Comparison of ENCODE assay signal across 8 cellular contexts in genomic region chr2:206442516-206442853, GRCh38. TPM values are rescaled to one million over a fixed set of nuclear protein-coding genes. Genes with fewer than 3 reads are reported as not detected.
DNase-seq lines count a peak whose midpoint lies in the region; ATAC-seq and TF ChIP-seq lines count a peak whose summit lies in the region.

No MANE protein-coding gene starts in this region.

- TF ChIP-seq CTCF in heart left ventricle (IDR thresholded peaks at IDR 0.05) (no peak), lower lobe of right lung (IDR thresholded peaks at IDR 0.05) (no peak), vagina (IDR thresholded peaks at IDR 0.05) (no peak)

- no peaks in the 10 kb centered on the region for H3K9me3 ChIP-seq in heart left ventricle
- H3K9me3 ChIP-seq in lower lobe of right lung = no peaks in the 10 kb centered on the region
- H3K9me3 ChIP-seq in vagina = no peaks in the 10 kb centered on the region

- no peak overlapping the region for H3K27ac Mint-ChIP-seq in activated T-helper 17 cell treated with anti-CD3 and anti-CD28 coated beads, Interleukin-2, amount 50 U/mL, for 72 hours

- WGBS in heart left ventricle, 4 donors = 11 to 15% (median 13%) methylated on average over 8 to 10 of the region's 10 CpGs

- H3K36me3 Mint-ChIP-seq in activated T-helper 17 cell treated with anti-CD3 and anti-CD28 coated beads, Interleukin-2, amount 50 U/mL, for 72 hours (ENCODE audit: low read depth) = no peaks in the 10 kb centered on the region

- intact Hi-C loops in heart left ventricle (cut with DNase I) (loop anchor here in 5 of 10 donors (2.0 to 10.0 kb wide), 6 partner anchors 72 to 280 kb away; no protein-coding TSS in a partner anchor), left cardiac atrium (cut with DNase I) (loop anchor here in 1 of 2 donors (5.0 to 10.0 kb wide), 2 partner anchors 115 to 278 kb away; no protein-coding TSS in a partner anchor), lower lobe of right lung (cut with DNase I) (no loop called here), vagina (cut with DNase I) (no loop called here)

- H3K4me1 ChIP-seq in heart left ventricle (peaks cover 0 to 34% (median 7%) of the 10 kb centered on the region in 12 donors), lower lobe of right lung (peaks cover 13% of the 10 kb centered on the region), vagina (peaks cover 8% of the 10 kb centered on the region)

- peak overlapping the region; percentile 77 for H3K4me3 Mint-ChIP-seq in activated T-helper 17 cell treated with anti-CD3 and anti-CD28 coated beads, Interleukin-2, amount 50 U/mL, for 72 hours

- peak overlapping the region in 11 of 12 donors; percentile 43 to 90 (median 67) for H3K4me3 ChIP-seq in heart left ventricle
- H3K4me3 ChIP-seq in lower lobe of right lung = peak overlapping the region; percentile 29
- peak overlapping the region; percentile 48 to 72 for H3K4me3 ChIP-seq in vagina

- H3K27ac ChIP-seq in heart left ventricle (peak overlapping the region in 2 of 12 donors; percentile 10 to 83), lower lobe of right lung (no peak overlapping the region), vagina (no peak overlapping the region)

- no peak for TF ChIP-seq POLR2A in heart left ventricle (IDR thresholded peaks at IDR 0.05)
- TF ChIP-seq POLR2A in vagina (IDR thresholded peaks at IDR 0.05) = no peak

- H3K9me3 Mint-ChIP-seq in activated T-helper 17 cell treated with anti-CD3 and anti-CD28 coated beads, Interleukin-2, amount 50 U/mL, for 72 hours = no peaks in the 10 kb centered on the region

- H3K36me3 ChIP-seq in heart left ventricle (no peaks in the 10 kb centered on the region), lower lobe of right lung (no peaks in the 10 kb centered on the region), vagina (no peaks in the 10 kb centered on the region)

- no peaks in the 10 kb centered on the region for H3K4me1 Mint-ChIP-seq in activated T-helper 17 cell treated with anti-CD3 and anti-CD28 coated beads, Interleukin-2, amount 50 U/mL, for 72 hours

- peaks cover 0 to 50% (median 8%) of the 10 kb centered on the region in 9 donors for H3K27me3 ChIP-seq in heart left ventricle
- peaks cover 62% of the 10 kb centered on the region for H3K27me3 ChIP-seq in lower lobe of right lung (ENCODE audit: low read depth)
- no peaks in the 10 kb centered on the region for H3K27me3 ChIP-seq in vagina

- DNase-seq in heart left ventricle (no peak), left cardiac atrium (no peak), lower lobe of right lung (no peak), vagina (ENCODE audit: extremely low spot score in 2 of 2) (no peak), NCI-H187 treated with DMSO at 0.1 percent for 48 hours (lab: John Stamatoyannopoulos, UW) (no peak), OCI-M2 (lab: John Stamatoyannopoulos, UW; ENCODE audit: unreplicated experiment) (no peak), iPS-NIHi11 (ENCODE audit: low spot score) (no peak)

- no peak for ATAC-seq in heart left ventricle
- ATAC-seq in left cardiac atrium = no peak
- ATAC-seq in activated T-helper 17 cell treated with anti-CD3 and anti-CD28 coated beads, Interleukin-2, amount 50 U/mL, for 72 hours (replicated peaks) = no peak
- no peak for ATAC-seq in lower lobe of right lung

- H3K27me3 Mint-ChIP-seq in activated T-helper 17 cell treated with anti-CD3 and anti-CD28 coated beads, Interleukin-2, amount 50 U/mL, for 72 hours = peaks cover 40% of the 10 kb centered on the region

RNA-seq across cellular contexts. Expression of gene ADAM23, which starts 0.8 kb away (rescaled TPM):
- total RNA-seq in heart left ventricle = 10 to 100 TPM; 36.0 to 87.4 (median 71.3) TPM
- polyA plus RNA-seq in heart left ventricle = 10 to 100 TPM; 18.6 to 34.1 TPM
- 10 to 100 TPM; 30.2 to 31.1 TPM for total RNA-seq in left cardiac atrium
- 1 to 10 TPM; 2.2 to 3.3 TPM for total RNA-seq in activated T-helper 17 cell treated with anti-CD3 and anti-CD28 coated beads, Interleukin-2, amount 50 U/mL, for 72 hours
- total RNA-seq in lower lobe of right lung = 2.5 TPM
- total RNA-seq in vagina = 5.2 TPM
